In the genomic region with DNA sequence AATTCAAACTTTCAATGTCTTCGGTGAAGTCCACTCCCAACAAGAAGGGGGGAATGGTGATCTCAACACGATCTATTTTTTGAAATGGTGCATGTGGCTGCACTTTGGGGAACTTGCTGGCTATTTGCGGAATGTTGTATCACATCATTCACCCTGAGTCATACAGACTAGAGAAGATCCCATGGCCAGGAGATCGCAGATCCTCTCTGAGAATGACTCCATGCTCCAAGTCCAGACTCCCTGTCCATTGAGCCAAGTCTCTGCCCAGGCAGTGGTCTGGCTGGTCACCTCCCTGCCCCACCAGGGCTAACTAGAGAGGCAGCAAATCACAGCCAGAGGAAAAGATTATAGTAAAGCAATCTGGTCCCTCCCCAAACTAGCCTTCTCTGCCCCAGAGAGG, we compare ENCODE assay signal across 2 cellular contexts.
TF ChIP-seq lines count a peak whose summit lies in the region.

No MANE protein-coding gene starts in this region.

TF ChIP-seq in SK-N-SH treated with all-trans-retinoic acid at 6 μM for 48 hours, 23 proteins besides CTCF, POLR2A, EP300 and RAD21 (continued from another document):
- TF ChIP-seq, protein P1, sequence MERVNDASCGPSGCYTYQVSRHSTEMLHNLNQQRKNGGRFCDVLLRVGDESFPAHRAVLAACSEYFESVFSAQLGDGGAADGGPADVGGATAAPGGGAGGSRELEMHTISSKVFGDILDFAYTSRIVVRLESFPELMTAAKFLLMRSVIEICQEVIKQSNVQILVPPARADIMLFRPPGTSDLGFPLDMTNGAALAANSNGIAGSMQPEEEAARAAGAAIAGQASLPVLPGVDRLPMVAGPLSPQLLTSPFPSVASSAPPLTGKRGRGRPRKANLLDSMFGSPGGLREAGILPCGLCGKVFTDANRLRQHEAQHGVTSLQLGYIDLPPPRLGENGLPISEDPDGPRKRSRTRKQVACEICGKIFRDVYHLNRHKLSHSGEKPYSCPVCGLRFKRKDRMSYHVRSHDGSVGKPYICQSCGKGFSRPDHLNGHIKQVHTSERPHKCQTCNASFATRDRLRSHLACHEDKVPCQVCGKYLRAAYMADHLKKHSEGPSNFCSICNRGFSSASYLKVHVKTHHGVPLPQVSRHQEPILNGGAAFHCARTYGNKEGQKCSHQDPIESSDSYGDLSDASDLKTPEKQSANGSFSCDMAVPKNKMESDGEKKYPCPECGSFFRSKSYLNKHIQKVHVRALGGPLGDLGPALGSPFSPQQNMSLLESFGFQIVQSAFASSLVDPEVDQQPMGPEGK (CRISPR knock-in tag; IDR thresholded peaks at IDR 0.05; ENCODE audit: borderline replicate concordance): no peak
- TF ChIP-seq ZNF8 (CRISPR knock-in tag; IDR thresholded peaks at IDR 0.05) (no peak), PPARA (CRISPR knock-in tag; IDR thresholded peaks at IDR 0.05; ENCODE audit: borderline replicate concordance) (no peak), OSR1 (CRISPR knock-in tag; IDR thresholded peaks at IDR 0.05) (no peak), SNAI2 (CRISPR knock-in tag; IDR thresholded peaks at IDR 0.05) (no peak)
- TF ChIP-seq, protein P2, sequence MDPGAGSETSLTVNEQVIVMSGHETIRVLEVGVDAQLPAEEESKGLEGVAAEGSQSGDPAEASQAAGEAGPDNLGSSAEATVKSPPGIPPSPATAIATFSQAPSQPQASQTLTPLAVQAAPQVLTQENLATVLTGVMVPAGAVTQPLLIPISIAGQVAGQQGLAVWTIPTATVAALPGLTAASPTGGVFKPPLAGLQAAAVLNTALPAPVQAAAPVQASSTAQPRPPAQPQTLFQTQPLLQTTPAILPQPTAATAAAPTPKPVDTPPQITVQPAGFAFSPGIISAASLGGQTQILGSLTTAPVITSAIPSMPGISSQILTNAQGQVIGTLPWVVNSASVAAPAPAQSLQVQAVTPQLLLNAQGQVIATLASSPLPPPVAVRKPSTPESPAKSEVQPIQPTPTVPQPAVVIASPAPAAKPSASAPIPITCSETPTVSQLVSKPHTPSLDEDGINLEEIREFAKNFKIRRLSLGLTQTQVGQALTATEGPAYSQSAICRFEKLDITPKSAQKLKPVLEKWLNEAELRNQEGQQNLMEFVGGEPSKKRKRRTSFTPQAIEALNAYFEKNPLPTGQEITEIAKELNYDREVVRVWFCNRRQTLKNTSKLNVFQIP (CRISPR knock-in tag; IDR thresholded peaks at IDR 0.05; ENCODE audit: borderline replicate concordance, low read depth): no peak
- TF ChIP-seq, protein P3, sequence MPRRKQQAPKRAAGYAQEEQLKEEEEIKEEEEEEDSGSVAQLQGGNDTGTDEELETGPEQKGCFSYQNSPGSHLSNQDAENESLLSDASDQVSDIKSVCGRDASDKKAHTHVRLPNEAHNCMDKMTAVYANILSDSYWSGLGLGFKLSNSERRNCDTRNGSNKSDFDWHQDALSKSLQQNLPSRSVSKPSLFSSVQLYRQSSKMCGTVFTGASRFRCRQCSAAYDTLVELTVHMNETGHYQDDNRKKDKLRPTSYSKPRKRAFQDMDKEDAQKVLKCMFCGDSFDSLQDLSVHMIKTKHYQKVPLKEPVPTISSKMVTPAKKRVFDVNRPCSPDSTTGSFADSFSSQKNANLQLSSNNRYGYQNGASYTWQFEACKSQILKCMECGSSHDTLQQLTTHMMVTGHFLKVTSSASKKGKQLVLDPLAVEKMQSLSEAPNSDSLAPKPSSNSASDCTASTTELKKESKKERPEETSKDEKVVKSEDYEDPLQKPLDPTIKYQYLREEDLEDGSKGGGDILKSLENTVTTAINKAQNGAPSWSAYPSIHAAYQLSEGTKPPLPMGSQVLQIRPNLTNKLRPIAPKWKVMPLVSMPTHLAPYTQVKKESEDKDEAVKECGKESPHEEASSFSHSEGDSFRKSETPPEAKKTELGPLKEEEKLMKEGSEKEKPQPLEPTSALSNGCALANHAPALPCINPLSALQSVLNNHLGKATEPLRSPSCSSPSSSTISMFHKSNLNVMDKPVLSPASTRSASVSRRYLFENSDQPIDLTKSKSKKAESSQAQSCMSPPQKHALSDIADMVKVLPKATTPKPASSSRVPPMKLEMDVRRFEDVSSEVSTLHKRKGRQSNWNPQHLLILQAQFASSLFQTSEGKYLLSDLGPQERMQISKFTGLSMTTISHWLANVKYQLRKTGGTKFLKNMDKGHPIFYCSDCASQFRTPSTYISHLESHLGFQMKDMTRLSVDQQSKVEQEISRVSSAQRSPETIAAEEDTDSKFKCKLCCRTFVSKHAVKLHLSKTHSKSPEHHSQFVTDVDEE (CRISPR knock-in tag; IDR thresholded peaks at IDR 0.05): no peak

TF ChIP-seq in SK-N-SH, 30 proteins besides CTCF, POLR2A, EP300 and RAD21 (continued from another document):
- TF ChIP-seq, protein P4, sequence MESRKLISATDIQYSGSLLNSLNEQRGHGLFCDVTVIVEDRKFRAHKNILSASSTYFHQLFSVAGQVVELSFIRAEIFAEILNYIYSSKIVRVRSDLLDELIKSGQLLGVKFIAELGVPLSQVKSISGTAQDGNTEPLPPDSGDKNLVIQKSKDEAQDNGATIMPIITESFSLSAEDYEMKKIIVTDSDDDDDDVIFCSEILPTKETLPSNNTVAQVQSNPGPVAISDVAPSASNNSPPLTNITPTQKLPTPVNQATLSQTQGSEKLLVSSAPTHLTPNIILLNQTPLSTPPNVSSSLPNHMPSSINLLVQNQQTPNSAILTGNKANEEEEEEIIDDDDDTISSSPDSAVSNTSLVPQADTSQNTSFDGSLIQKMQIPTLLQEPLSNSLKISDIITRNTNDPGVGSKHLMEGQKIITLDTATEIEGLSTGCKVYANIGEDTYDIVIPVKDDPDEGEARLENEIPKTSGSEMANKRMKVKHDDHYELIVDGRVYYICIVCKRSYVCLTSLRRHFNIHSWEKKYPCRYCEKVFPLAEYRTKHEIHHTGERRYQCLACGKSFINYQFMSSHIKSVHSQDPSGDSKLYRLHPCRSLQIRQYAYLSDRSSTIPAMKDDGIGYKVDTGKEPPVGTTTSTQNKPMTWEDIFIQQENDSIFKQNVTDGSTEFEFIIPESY (IDR thresholded peaks at IDR 0.05; ENCODE audit: borderline replicate concordance, low read depth): no peak
- TF ChIP-seq MXI1 (IDR thresholded peaks at IDR 0.05; ENCODE audit: low read depth, low read length) (no peak), NFIC (IDR thresholded peaks at IDR 0.05; ENCODE audit: borderline replicate concordance) (no peak), GATA2 (CRISPR knock-in tag; IDR thresholded peaks at IDR 0.05) (no peak), CHD2 (IDR thresholded peaks at IDR 0.05; ENCODE audit: low read length, partially characterized antibody) (no peak), FOXM1 (IDR thresholded peaks at IDR 0.05; ENCODE audit: low read depth) (no peak), MEF2A (IDR thresholded peaks at IDR 0.05; ENCODE audit: borderline replicate concordance, low read depth) (no peak), SIN3A (IDR thresholded peaks at IDR 0.05; ENCODE audit: borderline replicate concordance, low read depth, low read length) (no peak), FOXJ3 (CRISPR knock-in tag; IDR thresholded peaks at IDR 0.05) (no peak), YY1 (IDR thresholded peaks at IDR 0.05; ENCODE audit: low read depth) (no peak), RFX5 (IDR thresholded peaks at IDR 0.05; ENCODE audit: low read length) (no peak)
- TF ChIP-seq, protein P5, sequence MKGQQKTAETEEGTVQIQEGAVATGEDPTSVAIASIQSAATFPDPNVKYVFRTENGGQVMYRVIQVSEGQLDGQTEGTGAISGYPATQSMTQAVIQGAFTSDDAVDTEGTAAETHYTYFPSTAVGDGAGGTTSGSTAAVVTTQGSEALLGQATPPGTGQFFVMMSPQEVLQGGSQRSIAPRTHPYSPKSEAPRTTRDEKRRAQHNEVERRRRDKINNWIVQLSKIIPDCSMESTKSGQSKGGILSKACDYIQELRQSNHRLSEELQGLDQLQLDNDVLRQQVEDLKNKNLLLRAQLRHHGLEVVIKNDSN (IDR thresholded peaks at IDR 0.05; ENCODE audit: borderline replicate concordance, low read depth): no peak
- TF ChIP-seq, protein P6, sequence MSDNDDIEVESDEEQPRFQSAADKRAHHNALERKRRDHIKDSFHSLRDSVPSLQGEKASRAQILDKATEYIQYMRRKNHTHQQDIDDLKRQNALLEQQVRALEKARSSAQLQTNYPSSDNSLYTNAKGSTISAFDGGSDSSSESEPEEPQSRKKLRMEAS (IDR thresholded peaks at IDR 0.05; ENCODE audit: low read depth): no peak
- TF ChIP-seq, protein P7, sequence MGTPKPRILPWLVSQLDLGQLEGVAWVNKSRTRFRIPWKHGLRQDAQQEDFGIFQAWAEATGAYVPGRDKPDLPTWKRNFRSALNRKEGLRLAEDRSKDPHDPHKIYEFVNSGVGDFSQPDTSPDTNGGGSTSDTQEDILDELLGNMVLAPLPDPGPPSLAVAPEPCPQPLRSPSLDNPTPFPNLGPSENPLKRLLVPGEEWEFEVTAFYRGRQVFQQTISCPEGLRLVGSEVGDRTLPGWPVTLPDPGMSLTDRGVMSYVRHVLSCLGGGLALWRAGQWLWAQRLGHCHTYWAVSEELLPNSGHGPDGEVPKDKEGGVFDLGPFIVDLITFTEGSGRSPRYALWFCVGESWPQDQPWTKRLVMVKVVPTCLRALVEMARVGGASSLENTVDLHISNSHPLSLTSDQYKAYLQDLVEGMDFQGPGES (IDR thresholded peaks at IDR 0.05; ENCODE audit: low read depth, low read length): no peak
- TF ChIP-seq, protein P8, sequence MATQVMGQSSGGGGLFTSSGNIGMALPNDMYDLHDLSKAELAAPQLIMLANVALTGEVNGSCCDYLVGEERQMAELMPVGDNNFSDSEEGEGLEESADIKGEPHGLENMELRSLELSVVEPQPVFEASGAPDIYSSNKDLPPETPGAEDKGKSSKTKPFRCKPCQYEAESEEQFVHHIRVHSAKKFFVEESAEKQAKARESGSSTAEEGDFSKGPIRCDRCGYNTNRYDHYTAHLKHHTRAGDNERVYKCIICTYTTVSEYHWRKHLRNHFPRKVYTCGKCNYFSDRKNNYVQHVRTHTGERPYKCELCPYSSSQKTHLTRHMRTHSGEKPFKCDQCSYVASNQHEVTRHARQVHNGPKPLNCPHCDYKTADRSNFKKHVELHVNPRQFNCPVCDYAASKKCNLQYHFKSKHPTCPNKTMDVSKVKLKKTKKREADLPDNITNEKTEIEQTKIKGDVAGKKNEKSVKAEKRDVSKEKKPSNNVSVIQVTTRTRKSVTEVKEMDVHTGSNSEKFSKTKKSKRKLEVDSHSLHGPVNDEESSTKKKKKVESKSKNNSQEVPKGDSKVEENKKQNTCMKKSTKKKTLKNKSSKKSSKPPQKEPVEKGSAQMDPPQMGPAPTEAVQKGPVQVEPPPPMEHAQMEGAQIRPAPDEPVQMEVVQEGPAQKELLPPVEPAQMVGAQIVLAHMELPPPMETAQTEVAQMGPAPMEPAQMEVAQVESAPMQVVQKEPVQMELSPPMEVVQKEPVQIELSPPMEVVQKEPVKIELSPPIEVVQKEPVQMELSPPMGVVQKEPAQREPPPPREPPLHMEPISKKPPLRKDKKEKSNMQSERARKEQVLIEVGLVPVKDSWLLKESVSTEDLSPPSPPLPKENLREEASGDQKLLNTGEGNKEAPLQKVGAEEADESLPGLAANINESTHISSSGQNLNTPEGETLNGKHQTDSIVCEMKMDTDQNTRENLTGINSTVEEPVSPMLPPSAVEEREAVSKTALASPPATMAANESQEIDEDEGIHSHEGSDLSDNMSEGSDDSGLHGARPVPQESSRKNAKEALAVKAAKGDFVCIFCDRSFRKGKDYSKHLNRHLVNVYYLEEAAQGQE (IDR thresholded peaks at IDR 0.05; ENCODE audit: low read depth, low read length): no peak
